1 cellular context compared by ENCODE assay signal in genomic region chr2:226647626-226648518, GRCh38.
TF ChIP-seq lines count a peak whose summit lies in the region.

No MANE protein-coding gene starts in this region.

TF ChIP-seq in HCT116, 20 proteins besides CTCF, POLR2A, EP300 and RAD21 (continued from another document):
- TF ChIP-seq EZH2 (IDR thresholded peaks at IDR 0.05) = no peak
- no peak for TF ChIP-seq ELF1 (IDR thresholded peaks at IDR 0.05; ENCODE audit: borderline replicate concordance, low read depth)
- no peak for TF ChIP-seq MAX (IDR thresholded peaks at IDR 0.05)
- no peak for TF ChIP-seq ZFX (IDR thresholded peaks at IDR 0.05)
- TF ChIP-seq ATF3 (IDR thresholded peaks at IDR 0.05) = no peak
- no peak for TF ChIP-seq ZNF274 (IDR thresholded peaks at IDR 0.05; ENCODE audit: low read depth, low read length)
- TF ChIP-seq JUND (IDR thresholded peaks at IDR 0.05) = no peak
- no peak for TF ChIP-seq SIN3A (IDR thresholded peaks at IDR 0.05; ENCODE audit: low read depth)
- no peak for TF ChIP-seq TCF7L2 (IDR thresholded peaks at IDR 0.05; ENCODE audit: borderline replicate concordance, extremely low read depth, insufficient read depth, insufficient read length)
- TF ChIP-seq SP1 (IDR thresholded peaks at IDR 0.05; ENCODE audit: low read depth) = no peak
- no peak for TF ChIP-seq ZBTB33 (IDR thresholded peaks at IDR 0.05; ENCODE audit: extremely low read depth, insufficient replicate concordance, low read length)
- TF ChIP-seq EGR1 (IDR thresholded peaks at IDR 0.05; ENCODE audit: low read depth) = no peak
- TF ChIP-seq FOSL1 (IDR thresholded peaks at IDR 0.05; ENCODE audit: low read depth) = no peak
- no peak for TF ChIP-seq EZH2phosphoT487 (IDR thresholded peaks at IDR 0.05; ENCODE audit: borderline replicate concordance)
- no peak for TF ChIP-seq SRF (IDR thresholded peaks at IDR 0.05; ENCODE audit: low read depth)
